Comparison of ENCODE assay signal across 7 cellular contexts in genomic region chr13:21637296-21637695, GRCh38. TPM values are rescaled to one million over a fixed set of nuclear protein-coding genes. Genes with fewer than 3 reads are reported as not detected.
A peak's percentile ranks its signal among the peaks of the same experiment; 100 is the strongest.
DNase-seq lines count a peak whose midpoint lies in the region; ATAC-seq and TF ChIP-seq lines count a peak whose summit lies in the region.

No MANE protein-coding gene starts in this region.

- H3K27me3 Mint-ChIP-seq in HFFc6 (ENCODE audit: insufficient read depth) = peaks cover 8% of the 10 kb centered on the region
- peaks cover 0 to 3% (median 1%) of the 10 kb centered on the region in 3 donors for H3K27me3 Mint-ChIP-seq in immature natural killer cell (ENCODE audit: low read depth in 3 of 3)

- peak; percentile 52 for DNase-seq in HFFc6
- peak; percentile 81 for DNase-seq in NCI-H748 (lab: John Stamatoyannopoulos, UW; ENCODE audit: unreplicated experiment)
- peak; percentile 5 for DNase-seq in activated gamma-delta T cell (lab: John Stamatoyannopoulos, UW)
- DNase-seq in mucosa of gallbladder (ENCODE audit: low spot score) = peak; percentile 78
- no peak for DNase-seq in C1 segment of cervical spinal cord (lab: John Stamatoyannopoulos, UW)
- DNase-seq in immature natural killer cell = no peak

- H3K9me3 Mint-ChIP-seq in HFFc6 (no peaks in the 10 kb centered on the region), immature natural killer cell (no peaks in the 10 kb centered on the region)

- H3K36me3 Mint-ChIP-seq in HFFc6 (ENCODE audit: low read depth) (no peaks in the 10 kb centered on the region), immature natural killer cell (no peaks in the 10 kb centered on the region)

- no peak for TF ChIP-seq CTCF in HFFc6 (IDR thresholded peaks at IDR 0.05)

- H3K27ac Mint-ChIP-seq in HFFc6 (no peak overlapping the region), immature natural killer cell (peak overlapping the region in 1 of 6 donors; percentile 48)

- ATAC-seq in HG03196 (IDR thresholded peaks at IDR 0.05; ENCODE audit: unreplicated experiment) = no peak

- peaks cover 12% of the 10 kb centered on the region for H3K4me1 Mint-ChIP-seq in HFFc6 (ENCODE audit: low read depth)
- peaks cover 0 to 8% of the 10 kb centered on the region in 2 donors for H3K4me1 Mint-ChIP-seq in immature natural killer cell

- H3K4me3 Mint-ChIP-seq in HFFc6 (no peak overlapping the region; the same call in 1 of the 2 replicates), immature natural killer cell (peak overlapping the region in 1 of 5 donors; percentile 40)

RNA-seq across cellular contexts. Expression of gene MICU2, which starts 33.3 kb away (rescaled TPM):
- total RNA-seq in HFFc6 (2021; fragmentation: NEBNext Ultra II Directional; extraction: Animal tissue kit (Norgen Biotek cat#: 25700)) = 10 to 100 TPM; 31.3 to 37.1 (median 33.9) TPM
- 31.8 TPM for total RNA-seq in mucosa of gallbladder
- 10 to 100 TPM; 38.6 to 53.3 (median 39.3) TPM for polyA plus RNA-seq in immature natural killer cell

RNA-seq across cellular contexts. Expression of gene FGF9, which starts 33.6 kb away (rescaled TPM):
- not detected for total RNA-seq in HFFc6 (2021; fragmentation: NEBNext Ultra II Directional; extraction: Animal tissue kit (Norgen Biotek cat#: 25700))
- total RNA-seq in mucosa of gallbladder = 1.5 TPM
- under 1 TPM in 2 of 3 donors, not detected in 1; 0.26 to 0.40 TPM for polyA plus RNA-seq in immature natural killer cell

Comparison
In these comparisons a context has a peak if more than half of its experiments do, and no peak if none do; other contexts are left out.
1. DNase-seq: peak in HFFc6 (single experiment), NCI-H748 (single experiment), activated gamma-delta T cell (single experiment) and mucosa of gallbladder (single experiment); none in C1 segment of cervical spinal cord (0 of 14) and immature natural killer cell (0 of 3).